In the genomic region with DNA sequence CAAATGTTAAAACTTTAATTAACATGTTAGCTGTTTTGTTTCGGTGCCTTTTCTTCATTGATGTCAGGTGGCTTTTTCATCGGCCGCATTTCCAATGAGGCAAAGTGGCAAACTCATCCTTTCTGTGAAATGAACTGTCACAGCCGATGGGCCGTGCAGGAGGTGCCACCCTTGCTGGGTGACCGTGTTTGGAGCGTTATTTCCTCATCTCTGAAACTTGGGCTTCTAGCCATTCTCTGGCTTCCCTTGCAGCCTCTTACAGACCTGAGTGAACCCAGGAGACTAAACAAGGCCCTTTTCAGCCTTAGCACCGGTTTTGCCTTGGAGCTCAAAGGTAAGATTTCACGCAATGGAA, we compare ENCODE assay signal across 11 cellular contexts. TPM values are rescaled to one million over a fixed set of nuclear protein-coding genes. Genes with fewer than 3 reads are reported as not detected.
DNase-seq lines count a peak whose midpoint lies in the region; ATAC-seq and TF ChIP-seq lines count a peak whose summit lies in the region.
"Had no signal": no experiment of that assay in that cellular context is flagged by ENCODE, and none has a peak within 500 bp of the region (broad histone marks: within the 10 kb centered on the region; RNA-seq: fewer than 3 reads in every experiment).

No MANE protein-coding gene starts in this region.

- H3K4me3 ChIP-seq in AG04450 (ENCODE audit: low read depth, low read length), result peak overlapping the region; percentile 38

- ATAC-seq in HG03097 (IDR thresholded peaks at IDR 0.05; ENCODE audit: low FRiP score, unreplicated experiment), result peak; percentile 17
- no peak for ATAC-seq in GM18867 (IDR thresholded peaks at IDR 0.05; ENCODE audit: unreplicated experiment)

- H3K9me3 ChIP-seq in AG04450 (ENCODE audit: control insufficient read depth, insufficient read depth, low read length), result no peaks in the 10 kb centered on the region

- H3K4me3 Mint-ChIP-seq in dendritic cell treated with granulocyte-macrophage colony-stimulating factor and Interleukin-4, amounts not matched to agents 40 ng/mL and 50 ng/mL, for 4 days, result peak overlapping the region; percentile 23
- peak overlapping the region; percentile 14 for H3K4me3 Mint-ChIP-seq in mesothelial cell of epicardium
- H3K4me3 Mint-ChIP-seq: T-helper 1 cell treated with Interleukin-12 subunit alpha and Interleukin-12 subunit beta and Interleukin-4 antibody, amounts not matched to agents 30 μg/mL and 1 μg/mL, for 36 hours had no signal

- CTCF ChIA-PET in AG04450 (lab: Charles Lee), result interaction anchor here (0.7 to 5.9 kb wide), 53 partner anchors 8 to 419 kb away, joined by 3 to 210 read pairs (median 6); partner anchors contain the start of genes GINS3 and SLC38A7

- H3K27me3 Mint-ChIP-seq in dendritic cell treated with granulocyte-macrophage colony-stimulating factor and Interleukin-4, amounts not matched to agents 40 ng/mL and 50 ng/mL, for 4 days, result peaks cover 4% of the 10 kb centered on the region
- H3K27me3 Mint-ChIP-seq in mesothelial cell of epicardium (ENCODE audit: low read depth), result no peaks in the 10 kb centered on the region

- no peak for DNase-seq in AG04450 (ENCODE audit: low read depth, low spot score)
- DNase-seq in mesothelial cell of epicardium (ENCODE audit: low spot score in 2 of 2, unreplicated experiment in 2 of 2), result no peak
- no peak for DNase-seq in NCI-H510A (lab: John Stamatoyannopoulos, UW)
- DNase-seq in NCI-H526 treated with DMSO at 0.1 percent for 48 hours (lab: John Stamatoyannopoulos, UW), result no peak
- no peak for DNase-seq in NCI-H2171 treated with DMSO at 0.1 percent for 48 hours (lab: John Stamatoyannopoulos, UW)
- DNase-seq: activated gamma-delta T cell had no signal

- intact Hi-C loops in dendritic cell treated with granulocyte-macrophage colony-stimulating factor and Interleukin-4, amounts not matched to agents 40 ng/mL and 50 ng/mL, for 4 days (cut with micrococcal nuclease), result loop anchor here (10.0 kb wide), 1 partner anchor 328 kb away; no protein-coding TSS in a partner anchor

- H3K27ac ChIP-seq in AG04450 (ENCODE audit: low read depth, low read length), result no peak overlapping the region

- TF ChIP-seq CTCF in AG04450 (IDR thresholded peaks at IDR 0.05; ENCODE audit: low read depth, low read length) (no peak), mesothelial cell of epicardium (IDR thresholded peaks at IDR 0.05; ENCODE audit: unreplicated experiment) (no peak)

- no peaks in the 10 kb centered on the region for H3K9me3 Mint-ChIP-seq in dendritic cell treated with granulocyte-macrophage colony-stimulating factor and Interleukin-4, amounts not matched to agents 40 ng/mL and 50 ng/mL, for 4 days
- H3K9me3 Mint-ChIP-seq in mesothelial cell of epicardium, result no peaks in the 10 kb centered on the region
- H3K9me3 Mint-ChIP-seq: T-helper 1 cell treated with Interleukin-12 subunit alpha and Interleukin-12 subunit beta and Interleukin-4 antibody, amounts not matched to agents 30 μg/mL and 1 μg/mL, for 36 hours had no signal

- no peaks in the 10 kb centered on the region for H3K36me3 Mint-ChIP-seq in dendritic cell treated with granulocyte-macrophage colony-stimulating factor and Interleukin-4, amounts not matched to agents 40 ng/mL and 50 ng/mL, for 4 days (ENCODE audit: low read depth)
- no peaks in the 10 kb centered on the region for H3K36me3 Mint-ChIP-seq in mesothelial cell of epicardium

- POLR2A ChIA-PET in AG04450 (lab: Yijun Ruan, JAX), result interaction anchor here (1.3 kb wide), 1 partner anchor 151 kb away, joined by 4 read pairs; no protein-coding TSS in a partner anchor

- peaks cover 5% of the 10 kb centered on the region for H3K4me1 Mint-ChIP-seq in dendritic cell treated with granulocyte-macrophage colony-stimulating factor and Interleukin-4, amounts not matched to agents 40 ng/mL and 50 ng/mL, for 4 days (ENCODE audit: low read depth)
- peaks cover 6% of the 10 kb centered on the region for H3K4me1 Mint-ChIP-seq in mesothelial cell of epicardium

- H3K27ac Mint-ChIP-seq in dendritic cell treated with granulocyte-macrophage colony-stimulating factor and Interleukin-4, amounts not matched to agents 40 ng/mL and 50 ng/mL, for 4 days, result no peak overlapping the region
- no peak overlapping the region for H3K27ac Mint-ChIP-seq in mesothelial cell of epicardium
- H3K27ac Mint-ChIP-seq: T-helper 1 cell treated with Interleukin-12 subunit alpha and Interleukin-12 subunit beta and Interleukin-4 antibody, amounts not matched to agents 30 μg/mL and 1 μg/mL, for 36 hours had no signal

- H3K27me3 ChIP-seq in AG04450 (ENCODE audit: control insufficient read depth, insufficient read depth, low read length), result peaks cover 2% of the 10 kb centered on the region

RNA-seq across cellular contexts. Expression of gene PRSS54, which starts 42.2 kb away (rescaled TPM):
- polyA plus RNA-seq in AG04450 (2011; rRNA removed), result not detected in 2 replicates
- polyA minus RNA-seq in AG04450 (2011; rRNA and poly(A)+ RNA removed), result 0.14 TPM in 1 of 2 replicates, not detected in the other
- total RNA-seq in mesothelial cell of epicardium, result not detected in 3 replicates
- total RNA-seq: omental fat pad had no signal

RNA-seq across cellular contexts. Expression of gene GINS3, which starts 55.2 kb away (rescaled TPM):
- 2.5 and 3.3 TPM in 2 replicates for polyA plus RNA-seq in AG04450 (2011; rRNA removed)
- 2.0 and 2.4 TPM in 2 replicates for polyA minus RNA-seq in AG04450 (2011; rRNA and poly(A)+ RNA removed)
- 5.0 to 6.0 TPM (median 5.5 TPM) in 3 replicates for total RNA-seq in mesothelial cell of epicardium
